24 cellular contexts compared by ENCODE assay signal in genomic region chr5:148702019-148702596, GRCh38. TPM values are rescaled to one million over a fixed set of nuclear protein-coding genes. Genes with fewer than 3 reads are reported as not detected.
"Had no signal": no experiment of that assay in that cellular context is flagged by ENCODE, and none has a peak within 500 bp of the region (broad histone marks: within the 10 kb centered on the region; RNA-seq: fewer than 3 reads in every experiment).

No MANE protein-coding gene starts in this region.

- H3K36me3 ChIP-seq: SJSA1 had no signal

- H3K9me3 ChIP-seq: SJSA1 had no signal

- H3K27ac ChIP-seq: SJSA1, SK-N-MC had no signal

- H3K4me1 ChIP-seq: SJSA1 had no signal

- FAIRE-seq: RCC 7860 had no signal

- H3K27me3 ChIP-seq: SJSA1 had no signal

- H3K4me3 ChIP-seq: SJSA1, SK-N-MC had no signal

- DNase-seq: Karpas-422; KG1; MM.1S; NCI-H1092 treated with DMSO at 0.1 percent for 48 hours; NCI-H1436; NCI-H187; NCI-H2029; NCI-H2081 treated with DMSO at 0.1 percent for 48 hours; NCI-H2171; NCI-H226; NCI-H446; NCI-H510A; NCI-H524 treated with DMSO at 0.1 percent for 48 hours; NCI-H69; NCI-H774; NK-92 treated with Interleukin-12 subunit alpha and Interleukin-12 subunit beta, amount 100 ng/mL, for 24 hours; OCI-M1; Right ventricle myocardium superior; RPMI8226; SIG-M5; T-helper 1 cell had no signal

RNA-seq across cellular contexts. Expression of gene HTR4, which starts 47.8 kb away (rescaled TPM):
- total RNA-seq: SJSA1 had no signal
